In the genomic region with DNA sequence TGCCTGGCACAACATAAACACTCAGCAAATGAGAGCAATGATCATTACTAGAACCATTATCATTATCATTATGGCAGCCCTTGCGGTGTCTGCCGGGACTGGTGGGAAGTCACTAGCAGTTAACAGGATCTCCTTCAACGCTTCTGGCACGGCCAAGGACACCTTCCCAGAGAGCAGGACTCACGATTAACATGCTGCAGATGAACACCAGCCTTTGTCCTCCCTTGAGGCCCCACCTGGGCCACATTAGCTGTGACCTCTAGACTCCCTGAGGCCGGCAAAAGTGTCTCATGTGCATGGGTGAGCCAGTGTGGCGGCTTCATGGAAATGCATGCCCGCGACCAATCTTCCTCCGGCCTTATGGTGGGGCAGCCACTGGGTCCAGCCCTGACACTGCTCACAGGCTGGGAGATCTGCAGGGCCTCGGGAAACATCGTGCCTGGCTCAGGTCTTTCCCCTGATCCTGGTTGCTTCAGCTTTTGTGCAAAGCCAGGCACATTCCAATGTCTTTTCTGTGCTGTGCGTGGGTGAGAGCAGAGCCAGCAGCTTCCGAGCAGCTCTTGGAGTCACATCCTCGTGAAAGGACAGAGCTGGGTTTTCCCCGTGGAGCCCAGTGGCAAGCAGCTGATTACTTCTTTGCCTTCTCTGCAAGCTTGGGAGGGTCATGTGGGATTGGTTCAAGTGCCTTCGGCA, we compare ENCODE assay signal across 1 cellular context.
TF ChIP-seq lines count a peak whose summit lies in the region.

No MANE protein-coding gene starts in this region.

TF ChIP-seq in GM23338, 12 proteins besides CTCF, POLR2A, EP300 and RAD21 (continued from another document):
- TF ChIP-seq, protein P1, sequence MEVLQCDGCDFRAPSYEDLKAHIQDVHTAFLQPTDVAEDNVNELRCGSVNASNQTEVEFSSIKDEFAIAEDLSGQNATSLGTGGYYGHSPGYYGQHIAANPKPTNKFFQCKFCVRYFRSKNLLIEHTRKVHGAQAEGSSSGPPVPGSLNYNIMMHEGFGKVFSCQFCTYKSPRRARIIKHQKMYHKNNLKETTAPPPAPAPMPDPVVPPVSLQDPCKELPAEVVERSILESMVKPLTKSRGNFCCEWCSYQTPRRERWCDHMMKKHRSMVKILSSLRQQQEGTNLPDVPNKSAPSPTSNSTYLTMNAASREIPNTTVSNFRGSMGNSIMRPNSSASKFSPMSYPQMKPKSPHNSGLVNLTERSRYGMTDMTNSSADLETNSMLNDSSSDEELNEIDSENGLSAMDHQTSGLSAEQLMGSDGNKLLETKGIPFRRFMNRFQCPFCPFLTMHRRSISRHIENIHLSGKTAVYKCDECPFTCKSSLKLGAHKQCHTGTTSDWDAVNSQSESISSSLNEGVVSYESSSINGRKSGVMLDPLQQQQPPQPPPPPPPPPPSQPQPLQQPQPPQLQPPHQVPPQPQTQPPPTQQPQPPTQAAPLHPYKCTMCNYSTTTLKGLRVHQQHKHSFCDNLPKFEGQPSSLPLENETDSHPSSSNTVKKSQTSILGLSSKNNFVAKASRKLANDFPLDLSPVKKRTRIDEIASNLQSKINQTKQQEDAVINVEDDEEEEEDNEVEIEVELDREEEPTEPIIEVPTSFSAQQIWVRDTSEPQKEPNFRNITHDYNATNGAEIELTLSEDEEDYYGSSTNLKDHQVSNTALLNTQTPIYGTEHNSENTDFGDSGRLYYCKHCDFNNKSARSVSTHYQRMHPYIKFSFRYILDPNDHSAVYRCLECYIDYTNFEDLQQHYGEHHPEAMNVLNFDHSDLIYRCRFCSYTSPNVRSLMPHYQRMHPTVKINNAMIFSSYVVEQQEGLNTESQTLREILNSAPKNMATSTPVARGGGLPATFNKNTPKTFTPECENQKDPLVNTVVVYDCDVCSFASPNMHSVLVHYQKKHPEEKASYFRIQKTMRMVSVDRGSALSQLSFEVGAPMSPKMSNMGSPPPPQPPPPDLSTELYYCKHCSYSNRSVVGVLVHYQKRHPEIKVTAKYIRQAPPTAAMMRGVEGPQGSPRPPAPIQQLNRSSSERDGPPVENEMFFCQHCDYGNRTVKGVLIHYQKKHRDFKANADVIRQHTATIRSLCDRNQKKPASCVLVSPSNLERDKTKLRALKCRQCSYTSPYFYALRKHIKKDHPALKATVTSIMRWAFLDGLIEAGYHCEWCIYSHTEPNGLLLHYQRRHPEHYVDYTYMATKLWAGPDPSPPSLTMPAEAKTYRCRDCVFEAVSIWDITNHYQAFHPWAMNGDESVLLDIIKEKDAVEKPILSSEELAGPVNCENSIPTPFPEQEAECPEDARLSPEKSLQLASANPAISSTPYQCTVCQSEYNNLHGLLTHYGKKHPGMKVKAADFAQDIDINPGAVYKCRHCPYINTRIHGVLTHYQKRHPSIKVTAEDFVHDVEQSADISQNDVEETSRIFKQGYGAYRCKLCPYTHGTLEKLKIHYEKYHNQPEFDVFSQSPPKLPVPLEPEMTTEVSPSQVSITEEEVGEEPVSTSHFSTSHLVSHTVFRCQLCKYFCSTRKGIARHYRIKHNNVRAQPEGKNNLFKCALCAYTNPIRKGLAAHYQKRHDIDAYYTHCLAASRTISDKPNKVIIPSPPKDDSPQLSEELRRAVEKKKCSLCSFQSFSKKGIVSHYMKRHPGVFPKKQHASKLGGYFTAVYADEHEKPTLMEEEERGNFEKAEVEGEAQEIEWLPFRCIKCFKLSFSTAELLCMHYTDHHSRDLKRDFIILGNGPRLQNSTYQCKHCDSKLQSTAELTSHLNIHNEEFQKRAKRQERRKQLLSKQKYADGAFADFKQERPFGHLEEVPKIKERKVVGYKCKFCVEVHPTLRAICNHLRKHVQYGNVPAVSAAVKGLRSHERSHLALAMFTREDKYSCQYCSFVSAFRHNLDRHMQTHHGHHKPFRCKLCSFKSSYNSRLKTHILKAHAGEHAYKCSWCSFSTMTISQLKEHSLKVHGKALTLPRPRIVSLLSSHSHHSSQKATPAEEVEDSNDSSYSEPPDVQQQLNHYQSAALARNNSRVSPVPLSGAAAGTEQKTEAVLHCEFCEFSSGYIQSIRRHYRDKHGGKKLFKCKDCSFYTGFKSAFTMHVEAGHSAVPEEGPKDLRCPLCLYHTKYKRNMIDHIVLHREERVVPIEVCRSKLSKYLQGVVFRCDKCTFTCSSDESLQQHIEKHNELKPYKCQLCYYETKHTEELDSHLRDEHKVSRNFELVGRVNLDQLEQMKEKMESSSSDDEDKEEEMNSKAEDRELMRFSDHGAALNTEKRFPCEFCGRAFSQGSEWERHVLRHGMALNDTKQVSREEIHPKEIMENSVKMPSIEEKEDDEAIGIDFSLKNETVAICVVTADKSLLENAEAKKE (CRISPR knock-in tag; IDR thresholded peaks at IDR 0.05), result no peak
- TF ChIP-seq CREB1 (CRISPR knock-in tag; IDR thresholded peaks at IDR 0.05; ENCODE audit: low read depth), result no peak
- TF ChIP-seq STAT1 (IDR thresholded peaks at IDR 0.05; ENCODE audit: unreplicated experiment), result no peak
- TF ChIP-seq ZNF331 (CRISPR knock-in tag; IDR thresholded peaks at IDR 0.05; ENCODE audit: low read depth), result no peak
- TF ChIP-seq EZH2 (IDR thresholded peaks at IDR 0.05; ENCODE audit: low read depth, unreplicated experiment), result no peak
- TF ChIP-seq, protein P2, sequence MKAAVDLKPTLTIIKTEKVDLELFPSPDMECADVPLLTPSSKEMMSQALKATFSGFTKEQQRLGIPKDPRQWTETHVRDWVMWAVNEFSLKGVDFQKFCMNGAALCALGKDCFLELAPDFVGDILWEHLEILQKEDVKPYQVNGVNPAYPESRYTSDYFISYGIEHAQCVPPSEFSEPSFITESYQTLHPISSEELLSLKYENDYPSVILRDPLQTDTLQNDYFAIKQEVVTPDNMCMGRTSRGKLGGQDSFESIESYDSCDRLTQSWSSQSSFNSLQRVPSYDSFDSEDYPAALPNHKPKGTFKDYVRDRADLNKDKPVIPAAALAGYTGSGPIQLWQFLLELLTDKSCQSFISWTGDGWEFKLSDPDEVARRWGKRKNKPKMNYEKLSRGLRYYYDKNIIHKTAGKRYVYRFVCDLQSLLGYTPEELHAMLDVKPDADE (IDR thresholded peaks at IDR 0.05), result no peak
- TF ChIP-seq, protein P3, sequence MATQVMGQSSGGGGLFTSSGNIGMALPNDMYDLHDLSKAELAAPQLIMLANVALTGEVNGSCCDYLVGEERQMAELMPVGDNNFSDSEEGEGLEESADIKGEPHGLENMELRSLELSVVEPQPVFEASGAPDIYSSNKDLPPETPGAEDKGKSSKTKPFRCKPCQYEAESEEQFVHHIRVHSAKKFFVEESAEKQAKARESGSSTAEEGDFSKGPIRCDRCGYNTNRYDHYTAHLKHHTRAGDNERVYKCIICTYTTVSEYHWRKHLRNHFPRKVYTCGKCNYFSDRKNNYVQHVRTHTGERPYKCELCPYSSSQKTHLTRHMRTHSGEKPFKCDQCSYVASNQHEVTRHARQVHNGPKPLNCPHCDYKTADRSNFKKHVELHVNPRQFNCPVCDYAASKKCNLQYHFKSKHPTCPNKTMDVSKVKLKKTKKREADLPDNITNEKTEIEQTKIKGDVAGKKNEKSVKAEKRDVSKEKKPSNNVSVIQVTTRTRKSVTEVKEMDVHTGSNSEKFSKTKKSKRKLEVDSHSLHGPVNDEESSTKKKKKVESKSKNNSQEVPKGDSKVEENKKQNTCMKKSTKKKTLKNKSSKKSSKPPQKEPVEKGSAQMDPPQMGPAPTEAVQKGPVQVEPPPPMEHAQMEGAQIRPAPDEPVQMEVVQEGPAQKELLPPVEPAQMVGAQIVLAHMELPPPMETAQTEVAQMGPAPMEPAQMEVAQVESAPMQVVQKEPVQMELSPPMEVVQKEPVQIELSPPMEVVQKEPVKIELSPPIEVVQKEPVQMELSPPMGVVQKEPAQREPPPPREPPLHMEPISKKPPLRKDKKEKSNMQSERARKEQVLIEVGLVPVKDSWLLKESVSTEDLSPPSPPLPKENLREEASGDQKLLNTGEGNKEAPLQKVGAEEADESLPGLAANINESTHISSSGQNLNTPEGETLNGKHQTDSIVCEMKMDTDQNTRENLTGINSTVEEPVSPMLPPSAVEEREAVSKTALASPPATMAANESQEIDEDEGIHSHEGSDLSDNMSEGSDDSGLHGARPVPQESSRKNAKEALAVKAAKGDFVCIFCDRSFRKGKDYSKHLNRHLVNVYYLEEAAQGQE (IDR thresholded peaks at IDR 0.05; ENCODE audit: unreplicated experiment), result no peak
